20 cellular contexts compared by ENCODE assay signal in the genomic region with DNA sequence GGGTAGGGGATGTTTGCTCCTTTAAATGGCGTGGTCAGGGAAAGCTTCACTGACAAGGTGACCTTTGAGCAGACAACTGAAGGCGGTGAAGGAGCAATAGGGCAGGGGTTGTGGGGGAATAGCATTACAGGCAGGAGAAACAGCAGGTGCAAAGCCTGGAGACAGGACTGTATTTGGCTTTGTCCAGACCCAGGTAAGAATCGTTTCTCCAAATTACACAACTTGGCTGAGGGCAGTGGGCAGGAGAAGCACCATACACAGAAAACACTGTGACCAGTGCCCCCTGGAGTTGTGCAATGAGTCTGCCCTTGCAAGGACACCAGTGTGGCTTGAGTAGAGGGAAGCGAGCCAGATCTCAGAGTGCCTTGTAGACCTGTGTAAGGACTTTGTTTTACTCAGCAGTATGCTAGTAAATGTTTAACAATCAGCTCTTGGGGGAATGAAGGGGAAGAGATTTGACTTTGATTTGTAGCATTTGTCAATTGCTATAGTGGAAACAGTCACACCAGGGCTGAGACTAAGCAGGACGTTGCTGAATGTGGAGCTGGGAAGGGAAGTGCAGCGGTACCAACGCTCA.
A peak's percentile ranks its signal among the peaks of the same experiment; 100 is the strongest.
DNase-seq lines count a peak whose midpoint lies in the region; ATAC-seq and TF ChIP-seq lines count a peak whose summit lies in the region.
"Had no signal": no experiment of that assay in that cellular context is flagged by ENCODE, and none has a peak within 500 bp of the region (broad histone marks: within the 10 kb centered on the region; RNA-seq: fewer than 3 reads in every experiment).

No MANE protein-coding gene starts in this region.

- H3K36me3 ChIP-seq in Peyer's patch (no peaks in the 10 kb centered on the region), kidney epithelial cell (ENCODE audit: control insufficient read depth, insufficient read depth, low read length) (no peaks in the 10 kb centered on the region), gastrocnemius medialis (no peaks in the 10 kb centered on the region)
- H3K36me3 ChIP-seq: esophagus squamous epithelium, prostate gland, SJCRH30 had no signal

- peak overlapping the region in 2 of 4 donors; percentile 21 to 38 for H3K4me3 ChIP-seq in Peyer's patch
- no peak overlapping the region for H3K4me3 ChIP-seq in kidney epithelial cell (ENCODE audit: low read depth, low read length)
- no peak overlapping the region for H3K4me3 ChIP-seq in gastrocnemius medialis
- H3K4me3 ChIP-seq: esophagus squamous epithelium, prostate gland, SJCRH30 had no signal

- DNase-seq in ACHN: peak; percentile 56
- DNase-seq in Peyer's patch: peak in 2 of 3 donors; percentile 74 to 79
- peak; percentile 53 for DNase-seq in kidney epithelial cell (ENCODE audit: low read depth)
- no peak for DNase-seq in gastrocnemius medialis
- no peak for DNase-seq in SKM-1 (lab: John Stamatoyannopoulos, UW; ENCODE audit: unreplicated experiment)
- DNase-seq: amygdala; CD4-positive, CD25-positive, alpha-beta regulatory T cell; central memory CD4-positive, alpha-beta T cell; DND-41; esophagus squamous epithelium; NCI-H2107; NCI-H524 treated with DMSO at 0.1 percent for 48 hours; SJCRH30 had no signal

- H3K27me3 ChIP-seq in Peyer's patch (no peaks in the 10 kb centered on the region), kidney epithelial cell (ENCODE audit: control insufficient read depth, insufficient read depth, low read length) (no peaks in the 10 kb centered on the region), gastrocnemius medialis (no peaks in the 10 kb centered on the region)
- H3K27me3 ChIP-seq: esophagus squamous epithelium, SJCRH30 had no signal

- intact Hi-C loops in gastrocnemius medialis (cut with DNase I; ENCODE audit: low total_unique reads): no loop called here

- H3K36me3 Mint-ChIP-seq in nephron (ENCODE audit: low read depth): no peaks in the 10 kb centered on the region
- H3K36me3 Mint-ChIP-seq: CD4-positive, CD25-positive, alpha-beta regulatory T cell; memory B cell; natural killer cell treated with Interleukin-12 subunit alpha and Interleukin-12 subunit beta and Interleukin-15 and Interleukin-18, amount 100 ng/mL, for 72 hours had no signal

- H3K9me3 Mint-ChIP-seq in nephron: no peaks in the 10 kb centered on the region
- H3K9me3 Mint-ChIP-seq: memory B cell; natural killer cell treated with Interleukin-12 subunit alpha and Interleukin-12 subunit beta and Interleukin-15 and Interleukin-18, amount 100 ng/mL, for 72 hours; T-helper 1 cell treated with Interleukin-12 subunit alpha and Interleukin-12 subunit beta and Interleukin-4 antibody, amounts not matched to agents 30 μg/mL and 1 μg/mL, for 36 hours had no signal

- H3K4me1 Mint-ChIP-seq in nephron: peaks cover 23% of the 10 kb centered on the region
- H3K4me1 Mint-ChIP-seq: memory B cell had no signal

- TF ChIP-seq CTCF in Peyer's patch (IDR thresholded peaks at IDR 0.05) (peak in 3 of 6 experiments; percentile 31 to 54 (median 45)), kidney epithelial cell (IDR thresholded peaks at IDR 0.05; ENCODE audit: insufficient read depth, low read length, poor library complexity, severe bottlenecking) (no peak), nephron (IDR thresholded peaks at IDR 0.05; ENCODE audit: unreplicated experiment in 3 of 3) (peak in 2 of 3 experiments; percentile 26 to 33), gastrocnemius medialis (IDR thresholded peaks at IDR 0.05 in 4 of 5, conservative IDR thresholded peaks at IDR 0.05 in 1 of 5) (no peak)

- TF ChIP-seq POLR2A in Peyer's patch (IDR thresholded peaks at IDR 0.05) (peak; percentile 41 to 54), gastrocnemius medialis (IDR thresholded peaks at IDR 0.05) (no peak)

- ATAC-seq in gastrocnemius medialis: no peak
- no peak for ATAC-seq in GM18502 (IDR thresholded peaks at IDR 0.05; ENCODE audit: poor library complexity, unreplicated experiment)
- ATAC-seq in GM21825 (IDR thresholded peaks at IDR 0.05; ENCODE audit: unreplicated experiment): no peak
- ATAC-seq: natural killer cell treated with Interleukin-12 subunit alpha and Interleukin-12 subunit beta and Interleukin-15 and Interleukin-18, amount 100 ng/mL, for 72 hours had no signal

- H3K9me3 ChIP-seq in Peyer's patch (no peaks in the 10 kb centered on the region), gastrocnemius medialis (no peaks in the 10 kb centered on the region)
- H3K9me3 ChIP-seq: esophagus squamous epithelium, prostate gland, SJCRH30 had no signal

- peak overlapping the region in 1 of 3 experiments; percentile 47 for H3K4me3 Mint-ChIP-seq in nephron
- H3K4me3 Mint-ChIP-seq: CD4-positive, CD25-positive, alpha-beta regulatory T cell; memory B cell; natural killer cell treated with Interleukin-12 subunit alpha and Interleukin-12 subunit beta and Interleukin-15 and Interleukin-18, amount 100 ng/mL, for 72 hours; T-helper 1 cell treated with Interleukin-12 subunit alpha and Interleukin-12 subunit beta and Interleukin-4 antibody, amounts not matched to agents 30 μg/mL and 1 μg/mL, for 36 hours had no signal

- peak overlapping the region; percentile 39 to 90 (median 46) for H3K27ac Mint-ChIP-seq in nephron
- H3K27ac Mint-ChIP-seq: CD4-positive, CD25-positive, alpha-beta regulatory T cell; memory B cell; natural killer cell treated with Interleukin-12 subunit alpha and Interleukin-12 subunit beta and Interleukin-15 and Interleukin-18, amount 100 ng/mL, for 72 hours; T-helper 1 cell treated with Interleukin-12 subunit alpha and Interleukin-12 subunit beta and Interleukin-4 antibody, amounts not matched to agents 30 μg/mL and 1 μg/mL, for 36 hours had no signal

- in situ Hi-C loops in ACHN (cut with HindIII; ENCODE audit: low pct_ligation_motif_present, low pct_unique_long_range_greater_than_20kb, low sequenced_read_pairs): no loop called here
- in situ Hi-C loops in gastrocnemius medialis (cut with MboI; ENCODE audit: low sequenced_read_pairs in 4 of 4): no loop called here

- H3K27ac ChIP-seq in Peyer's patch: peak overlapping the region in 3 of 4 donors; percentile 25 to 90 (median 80)
- no peak overlapping the region for H3K27ac ChIP-seq in gastrocnemius medialis
- H3K27ac ChIP-seq: esophagus squamous epithelium, prostate gland, SJCRH30 had no signal

- no peaks in the 10 kb centered on the region for H3K27me3 Mint-ChIP-seq in nephron (ENCODE audit: low read depth)
- H3K27me3 Mint-ChIP-seq: memory B cell had no signal

- H3K4me1 ChIP-seq in Peyer's patch (peaks cover 0 to 20% (median 0%) of the 10 kb centered on the region in 4 donors), gastrocnemius medialis (peaks cover 0 to 12% of the 10 kb centered on the region in 2 donors)
- H3K4me1 ChIP-seq: esophagus squamous epithelium, prostate gland had no signal

Comparison
In these comparisons a context has a peak if more than half of its experiments do, and no peak if none do; other contexts are left out.
1. DNase-seq: peak in ACHN (single experiment), Peyer's patch (2 of 3) and kidney epithelial cell (single experiment); none in gastrocnemius medialis (0 of 2) and SKM-1 (single experiment).
2. H3K27ac ChIP-seq: peak in Peyer's patch (3 of 4); none in gastrocnemius medialis (0 of 4).
3. CTCF ChIP-seq: peak in nephron (2 of 3); none in kidney epithelial cell (single experiment) and gastrocnemius medialis (0 of 5).
4. POLR2A ChIP-seq: peak in Peyer's patch (2 of 2); none in gastrocnemius medialis (0 of 2).